8 cellular contexts compared by ENCODE assay signal in the genomic region with DNA sequence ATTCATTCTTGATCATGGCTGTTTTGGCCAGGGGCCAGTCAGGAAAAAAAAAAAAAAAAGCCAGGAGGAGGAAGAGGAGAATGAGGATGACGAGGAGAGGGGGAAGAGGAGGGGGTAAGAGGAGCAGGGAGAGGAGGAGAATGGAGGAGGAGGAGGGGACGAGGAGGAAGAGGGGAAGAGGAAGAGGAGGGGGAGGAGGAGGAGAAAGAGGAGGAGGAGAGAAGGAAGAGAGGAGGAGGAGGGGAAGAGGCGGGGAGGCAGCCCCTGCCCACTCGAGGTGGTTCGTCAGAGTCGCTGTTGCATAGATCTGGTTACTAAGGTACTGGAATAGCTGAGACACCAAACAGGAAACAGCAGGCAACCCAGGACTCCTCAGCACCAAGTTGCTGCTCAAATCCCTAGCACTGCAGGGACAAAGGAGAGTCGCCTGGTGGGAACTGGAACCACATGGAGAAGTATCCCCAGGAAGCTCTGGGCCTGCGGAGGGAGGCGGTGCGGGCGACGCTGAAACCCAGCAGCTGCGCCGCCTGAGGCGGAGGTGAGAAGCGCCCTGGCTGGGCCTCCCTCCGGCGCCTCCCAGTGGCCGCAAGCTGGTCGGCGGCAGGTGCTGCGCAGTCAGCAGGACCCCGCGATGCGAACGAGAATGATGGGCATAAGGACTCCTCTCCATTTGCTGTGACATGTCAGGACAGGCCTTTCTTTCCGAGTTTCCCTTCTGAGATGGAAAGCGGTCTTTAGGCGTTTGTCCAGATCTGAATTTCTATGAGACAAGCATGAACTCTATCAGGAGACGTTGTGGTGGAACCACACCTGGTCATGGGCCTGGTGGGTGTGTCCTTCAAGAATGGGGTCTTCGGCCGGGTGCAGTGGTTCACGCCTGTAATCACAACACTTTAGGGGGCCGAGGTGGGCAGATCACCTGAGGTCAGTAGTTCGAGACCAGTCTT. TPM values are rescaled to one million over a fixed set of nuclear protein-coding genes. Genes with fewer than 3 reads are reported as not detected.
DNase-seq lines count a peak whose midpoint lies in the region; TF ChIP-seq lines count a peak whose summit lies in the region.

No MANE protein-coding gene starts in this region.

- H2BK20ac ChIP-seq in H9 (ENCODE audit: low read depth, low read length, poor library complexity, severe bottlenecking), result no peak overlapping the region

- H3K18ac ChIP-seq in H9 (ENCODE audit: insufficient read length, low read depth, low read length), result peak overlapping the region; percentile 46

- TF ChIP-seq CTCF in H9 (conservative IDR thresholded peaks at IDR 0.05), result peak; percentile 100
- TF ChIP-seq CTCF in WERI-Rb-1 (IDR thresholded peaks at IDR 0.05; ENCODE audit: low read depth, low read length), result peak; percentile 95

- H4K20me1 ChIP-seq in H9 (ENCODE audit: control insufficient read depth, insufficient read depth, insufficient read length), result no peaks in the 10 kb centered on the region

- peak; percentile 41 for DNase-seq in DMS153 (lab: John Stamatoyannopoulos, UW)
- peak; percentile 96 for DNase-seq in H9
- DNase-seq in NCI-H1417 (lab: John Stamatoyannopoulos, UW), result peak; percentile 46 to 87 (median 76)
- peak; percentile 70 for DNase-seq in WERI-Rb-1
- peak; percentile 18 to 80 for DNase-seq in T47D (ENCODE audit: low read depth in 1 of 2, low spot score in 1 of 2)
- peak; percentile 93 for DNase-seq in iPS-NIHi11 (ENCODE audit: low spot score)
- no peak for DNase-seq in mesenteric fat pad (ENCODE audit: low spot score)

- WGBS in H9 (ENCODE audit: extremely low coverage, insufficient read length, low lambda C conversion rate), result no CpG with 5 or more reads among the region's 35 CpGs

- no peak overlapping the region for H2BK5ac ChIP-seq in H9 (ENCODE audit: insufficient read length, low read length)

- H3T11ph ChIP-seq in H9 (ENCODE audit: low read length), result no peak overlapping the region

- no peak overlapping the region for H3K56ac ChIP-seq in H9 (ENCODE audit: insufficient read length, low read depth, low read length)

- H3K27me3 ChIP-seq in H9 (ENCODE audit: insufficient read depth, low read length), result no peaks in the 10 kb centered on the region
- no peaks in the 10 kb centered on the region for H3K27me3 ChIP-seq in WERI-Rb-1 (ENCODE audit: insufficient read depth, low read depth, severe bottlenecking)

- peak overlapping the region; percentile 21 for H4K5ac ChIP-seq in H9 (ENCODE audit: insufficient read length, low read depth, low read length)

- H3K9me3 Mint-ChIP-seq in H9, result peaks cover 0 to 4% of the 10 kb centered on the region in 2 experiments; a peak in 1 of 5 replicates

- no peaks in the 10 kb centered on the region for H3K79me2 ChIP-seq in H9 (ENCODE audit: insufficient read depth, low read length)

- peak overlapping the region; percentile 45 to 69 for H3K4me3 Mint-ChIP-seq in H9

- in situ Hi-C loops in T47D (cut with HindIII; ENCODE audit: low pct_unique_long_range_greater_than_20kb, low sequenced_read_pairs), result no loop called here

- H3K36me3 ChIP-seq in WERI-Rb-1, result no peaks in the 10 kb centered on the region

- no peak overlapping the region for H2BK12ac ChIP-seq in H9 (ENCODE audit: insufficient read length, low read depth, low read length)

- peak overlapping the region; percentile 36 for H3K14ac ChIP-seq in H9 (ENCODE audit: insufficient read depth, low read length)

- no peaks in the 10 kb centered on the region for H3K79me1 ChIP-seq in H9 (ENCODE audit: insufficient read depth, low read depth, low read length, poor library complexity, severe bottlenecking)

- H3K4me2 ChIP-seq in H9 (ENCODE audit: insufficient read depth, insufficient read length, low read length), result peak overlapping the region; percentile 38

- H2AK5ac ChIP-seq in H9 (ENCODE audit: insufficient read length, low read length), result no peak overlapping the region

- peaks cover 39 to 49% of the 10 kb centered on the region in 2 experiments for H3K4me1 Mint-ChIP-seq in H9

- H2BK15ac ChIP-seq in H9 (ENCODE audit: low read depth, low read length), result no peak overlapping the region

- peaks cover 3% of the 10 kb centered on the region for H3K27me3 Mint-ChIP-seq in H9 (ENCODE audit: low read depth)

- no peak overlapping the region for H3K4ac ChIP-seq in H9 (ENCODE audit: low read depth, low read length)

- H3K23ac ChIP-seq in H9 (ENCODE audit: insufficient read length, low read depth, low read length), result no peak overlapping the region

- H3K27ac Mint-ChIP-seq in H9, result peak overlapping the region; percentile 30 to 51 (median 44); a peak in 4 of 7 replicates

- H3K9me3 ChIP-seq in H9 (ENCODE audit: control insufficient read depth, low read depth, low read length), result no peaks in the 10 kb centered on the region
- H3K9me3 ChIP-seq in WERI-Rb-1 (ENCODE audit: severe bottlenecking), result no peaks in the 10 kb centered on the region

- H3K27ac ChIP-seq in H9 (ENCODE audit: insufficient read length, low read depth, low read length) (peak overlapping the region; percentile 22), WERI-Rb-1 (no peak overlapping the region), skin epidermis (peak overlapping the region in 17 of 21 experiments; percentile 6 to 82 (median 55))

- no peak overlapping the region for H2BK120ac ChIP-seq in H9 (ENCODE audit: low read depth, low read length, poor library complexity, severe bottlenecking)

- peaks cover 9% of the 10 kb centered on the region; the same call in 1 of the 2 replicates for H3K4me1 ChIP-seq in H9 (ENCODE audit: insufficient read depth, low read length)

- no peak overlapping the region for H3K9ac ChIP-seq in H9 (ENCODE audit: extremely low read depth, insufficient read length, low read length)

- no peaks in the 10 kb centered on the region for H3K36me3 Mint-ChIP-seq in H9 (ENCODE audit: insufficient read depth in 1 of 3, low read depth in 3 of 3)

- no peaks in the 10 kb centered on the region for H3K23me2 ChIP-seq in H9 (ENCODE audit: insufficient read length, low read depth, low read length, poor library complexity, severe bottlenecking)

- H4K91ac ChIP-seq in H9 (ENCODE audit: insufficient read length, low read depth, low read length), result no peak overlapping the region

- no peak overlapping the region for H4K8ac ChIP-seq in H9 (replicated peaks; ENCODE audit: insufficient read length, low read depth, low read length)

- H3K4me3 ChIP-seq in WERI-Rb-1 (ENCODE audit: low read depth, low read length) (no peak overlapping the region), skin epidermis (peak overlapping the region in 3 of 7 experiments; percentile 4 to 25 (median 18))

- no peak overlapping the region for H2AFZ ChIP-seq in H9 (ENCODE audit: low read length)

RNA-seq across cellular contexts. Expression of a gene that starts 17.5 kb away (rescaled TPM):
- 0.11 TPM in 1 of 2 replicates, not detected in the other for total RNA-seq in H9 (2021)
- total RNA-seq in mesenteric fat pad, result not detected
